1 cellular context compared by ENCODE assay signal in genomic region chr15:70866982-70867644, GRCh38.
A peak's percentile ranks its signal among the peaks of the same experiment; 100 is the strongest.
TF ChIP-seq lines count a peak whose summit lies in the region.

No MANE protein-coding gene starts in this region.

TF ChIP-seq in K562, 482 proteins besides CTCF, POLR2A, EP300 and RAD21:
- TF ChIP-seq C11orf30 (IDR thresholded peaks at IDR 0.05; ENCODE audit: low read depth), result 0 out of 2 replicates have a peak, but pooled peaks have one; percentile 7
- TF ChIP-seq NFE2 (IDR thresholded peaks at IDR 0.05; ENCODE audit: low read depth), result peak; percentile 62
- TF ChIP-seq MAFG (tag; conservative IDR thresholded peaks at IDR 0.05), result peak; percentile 18; the same call in 1 of the 2 replicates
- TF ChIP-seq KLF10 (CRISPR knock-in tag; IDR thresholded peaks at IDR 0.05), result no peak
- no peak for TF ChIP-seq IRF2 (CRISPR knock-in tag; IDR thresholded peaks at IDR 0.05)
TF ChIP-seq in K562: peak in this region for 3.
